ENCODE assay signal across 8 cellular contexts in genomic region chr14:22226381-22226780, GRCh38.
A peak's percentile ranks its signal among the peaks of the same experiment; 100 is the strongest.
DNase-seq lines count a peak whose midpoint lies in the region; ATAC-seq and TF ChIP-seq lines count a peak whose summit lies in the region.

No MANE protein-coding gene starts in this region.

- POLR2A ChIA-PET in AG04449 (lab: Yijun Ruan, JAX), result no interaction called here

- H3K4me3 Mint-ChIP-seq in T-helper 1 cell treated with Interleukin-12 subunit alpha and Interleukin-12 subunit beta and Interleukin-4 antibody, amounts not matched to agents 30 μg/mL and 1 μg/mL, for 36 hours, result peak overlapping the region; percentile 71

- CTCF ChIA-PET in AG04449 (lab: Yijun Ruan, JAX), result interaction anchor here (0.8 to 4.9 kb wide), 29 partner anchors 8 to 387 kb away, joined by 3 to 31 read pairs (median 5); no protein-coding TSS in a partner anchor

- H3K27me3 Mint-ChIP-seq in T-helper 1 cell treated with Interleukin-12 subunit alpha and Interleukin-12 subunit beta and Interleukin-4 antibody, amounts not matched to agents 30 μg/mL and 1 μg/mL, for 36 hours (ENCODE audit: low read depth), result no peaks in the 10 kb centered on the region

- ATAC-seq in GM18909 (IDR thresholded peaks at IDR 0.05; ENCODE audit: poor library complexity, unreplicated experiment) (peak; percentile 51), GM21360 (IDR thresholded peaks at IDR 0.05; ENCODE audit: unreplicated experiment) (no peak), GM21528 (IDR thresholded peaks at IDR 0.05; ENCODE audit: low FRiP score, unreplicated experiment) (no peak)

- H3K36me3 Mint-ChIP-seq in T-helper 1 cell treated with Interleukin-12 subunit alpha and Interleukin-12 subunit beta and Interleukin-4 antibody, amounts not matched to agents 30 μg/mL and 1 μg/mL, for 36 hours (ENCODE audit: low read depth), result no peaks in the 10 kb centered on the region

- no peaks in the 10 kb centered on the region for H3K9me3 Mint-ChIP-seq in T-helper 1 cell treated with Interleukin-12 subunit alpha and Interleukin-12 subunit beta and Interleukin-4 antibody, amounts not matched to agents 30 μg/mL and 1 μg/mL, for 36 hours

- H3K27ac Mint-ChIP-seq in T-helper 1 cell treated with Interleukin-12 subunit alpha and Interleukin-12 subunit beta and Interleukin-4 antibody, amounts not matched to agents 30 μg/mL and 1 μg/mL, for 36 hours, result peak overlapping the region; percentile 82

- no peak overlapping the region for H3K4me3 ChIP-seq in AG04449 (ENCODE audit: low read depth, low read length)

- DNase-seq in AG04449 (ENCODE audit: low read depth, low spot score) (no peak), germinal center (ENCODE audit: low spot score) (peak; percentile 53), SK-N-DZ (ENCODE audit: low spot score) (no peak), NCI-H1092 treated with DMSO at 0.1 percent for 48 hours (lab: John Stamatoyannopoulos, UW) (no peak)

- peaks cover 14% of the 10 kb centered on the region for H3K4me1 Mint-ChIP-seq in T-helper 1 cell treated with Interleukin-12 subunit alpha and Interleukin-12 subunit beta and Interleukin-4 antibody, amounts not matched to agents 30 μg/mL and 1 μg/mL, for 36 hours (ENCODE audit: low read depth)

- TF ChIP-seq CTCF in AG04449 (IDR thresholded peaks at IDR 0.05; ENCODE audit: insufficient read depth, low read length, missing control alignments), result peak; percentile 5
